8 cellular contexts compared by ENCODE assay signal in the genomic region with DNA sequence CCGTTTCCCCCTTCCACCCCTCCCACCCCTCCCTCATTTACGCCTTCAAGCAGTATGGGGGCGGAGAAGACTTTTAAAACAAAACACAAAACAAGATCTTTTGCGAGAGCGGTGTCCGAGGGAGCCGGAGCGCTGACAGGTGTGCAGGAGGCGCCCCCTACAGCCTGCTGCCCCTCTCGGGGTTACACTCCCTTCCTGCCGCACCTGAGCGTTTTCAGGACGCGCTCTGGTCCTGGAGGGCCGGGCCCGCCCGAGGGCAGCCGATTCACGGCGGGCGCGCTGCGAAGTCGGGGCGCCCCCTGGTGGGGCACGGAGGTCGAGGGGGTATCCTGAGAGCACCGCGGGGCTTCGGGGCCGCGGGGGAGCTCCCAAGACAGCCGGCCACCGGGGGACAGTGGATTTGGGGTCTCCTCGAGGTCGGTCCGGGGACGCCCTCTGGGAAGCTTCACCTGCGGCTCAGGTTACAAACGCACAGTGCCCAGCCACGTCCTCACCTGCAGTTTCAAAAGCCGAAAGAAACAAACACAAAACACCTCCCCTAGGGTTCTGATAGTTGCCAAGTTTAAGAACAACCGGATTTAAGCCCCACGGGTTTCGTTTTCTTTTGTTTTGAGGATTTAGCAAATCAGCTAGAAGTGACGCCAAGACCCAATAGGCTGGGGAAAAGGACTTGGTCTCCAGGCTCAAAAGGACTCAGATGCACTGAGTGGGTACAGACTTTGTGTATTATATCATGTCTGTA. TPM values are rescaled to one million over a fixed set of nuclear protein-coding genes. Genes with fewer than 3 reads are reported as not detected.
DNase-seq lines count a peak whose midpoint lies in the region; ATAC-seq lines count a peak whose summit lies in the region.

No MANE protein-coding gene starts in this region.

- H3K4me1 ChIP-seq in adipocyte (ENCODE audit: control insufficient read depth, insufficient read depth, low read length) = no peaks in the 10 kb centered on the region

- ATAC-seq in GM21723 (IDR thresholded peaks at IDR 0.05; ENCODE audit: unreplicated experiment) = peak; percentile 88

- peaks cover 53% of the 10 kb centered on the region for H3K27me3 ChIP-seq in adipocyte (replicated peaks; ENCODE audit: control insufficient read depth, insufficient read depth, low read length)

- peaks cover 25 to 32% (median 26%) of the 10 kb centered on the region in 3 donors for H3K27me3 Mint-ChIP-seq in immature natural killer cell (ENCODE audit: low read depth in 3 of 3)

- peak overlapping the region; percentile 42 for H3K4me3 ChIP-seq in adipocyte (ENCODE audit: low read length)

- H3K4me1 Mint-ChIP-seq in immature natural killer cell = peaks cover 16 to 33% of the 10 kb centered on the region in 2 donors

- peak overlapping the region; percentile 77 to 91 (median 85) for H3K4me3 Mint-ChIP-seq in immature natural killer cell

- H3K36me3 ChIP-seq in adipocyte (ENCODE audit: control insufficient read depth, insufficient read depth, low read length, severe bottlenecking) = no peaks in the 10 kb centered on the region

- H3K27ac Mint-ChIP-seq in immature natural killer cell = no peak overlapping the region

- H3K36me3 Mint-ChIP-seq in immature natural killer cell = no peaks in the 10 kb centered on the region

- H3K9me3 Mint-ChIP-seq in immature natural killer cell = peaks cover 0 to 9% (median 0%) of the 10 kb centered on the region in 6 donors

- H3K9me3 ChIP-seq in adipocyte (ENCODE audit: control insufficient read depth, low read length) = peaks cover 15% of the 10 kb centered on the region

- DNase-seq in ELR (ENCODE audit: low read depth) = peak; percentile 58
- peak; percentile 81 for DNase-seq in KBM-7
- peak; percentile 55 for DNase-seq in T follicular helper cell (ENCODE audit: low read depth)
- DNase-seq in adipocyte (ENCODE audit: low read depth) = no peak
- peak; percentile 54 to 64 (median 58) for DNase-seq in immature natural killer cell
- peak; percentile 79 for DNase-seq in stimulated activated CD4-positive, alpha-beta T cell treated with anti-CD3 and anti-CD28 coated beads, Interleukin-1b, Interleukin-23, amount 100 ng/mL, for 48 hours
- DNase-seq in globus pallidus (ENCODE audit: low spot score) = no peak

- in situ Hi-C loops in KBM-7 (cut with MboI; ENCODE audit: low pct_unique_long_range_greater_than_20kb, low sequenced_read_pairs) = loop anchor here (25.0 kb wide), 1 partner anchor 187 kb away; no protein-coding TSS in a partner anchor

- H3K9ac ChIP-seq in adipocyte (ENCODE audit: low read length) = no peak overlapping the region

RNA-seq across cellular contexts. Expression of gene NEUROG2, which starts 8.0 kb away (rescaled TPM):
- polyA plus RNA-seq in immature natural killer cell = not detected

Comparison
In these comparisons a context has a peak if more than half of its experiments do, and no peak if none do; other contexts are left out.
1. DNase-seq: peak in ELR (single experiment), KBM-7 (single experiment), T follicular helper cell (single experiment), immature natural killer cell (3 of 3) and stimulated activated CD4-positive, alpha-beta T cell treated with anti-CD3 and anti-CD28 coated beads, Interleukin-1b, Interleukin-23, amount 100 ng/mL, for 48 hours (single experiment); none in adipocyte (single experiment) and globus pallidus (single experiment).